In genomic region chr4:169664615-169665014, GRCh38 we compare ENCODE assay signal across 1 cellular context.
TF ChIP-seq lines count a peak whose summit lies in the region.

No MANE protein-coding gene starts in this region.

TF ChIP-seq in A549, 52 proteins besides CTCF, POLR2A, EP300 and RAD21:
- no peak for TF ChIP-seq ELK1 (IDR thresholded peaks at IDR 0.05; ENCODE audit: low read depth, low read length)
- TF ChIP-seq RFX5 (IDR thresholded peaks at IDR 0.05) = no peak
- no peak for TF ChIP-seq REST (IDR thresholded peaks at IDR 0.05)
- no peak for TF ChIP-seq FOXS1 (CRISPR knock-in tag; IDR thresholded peaks at IDR 0.05)
- no peak for TF ChIP-seq MAFK (IDR thresholded peaks at IDR 0.05; ENCODE audit: partially characterized antibody)
- no peak for TF ChIP-seq JUN (IDR thresholded peaks at IDR 0.05)
- no peak for TF ChIP-seq ZC3H11A (IDR thresholded peaks at IDR 0.05)
- TF ChIP-seq ZSCAN20 (CRISPR knock-in tag; IDR thresholded peaks at IDR 0.05) = no peak
- TF ChIP-seq RNF2 (IDR thresholded peaks at IDR 0.05; ENCODE audit: borderline replicate concordance, low read depth) = no peak
- no peak for TF ChIP-seq FOSB (CRISPR knock-in tag; IDR thresholded peaks at IDR 0.05)
- TF ChIP-seq HMGXB4 (CRISPR knock-in tag; IDR thresholded peaks at IDR 0.05; ENCODE audit: borderline replicate concordance) = no peak
